Comparison of ENCODE assay signal across 10 cellular contexts in the genomic region with DNA sequence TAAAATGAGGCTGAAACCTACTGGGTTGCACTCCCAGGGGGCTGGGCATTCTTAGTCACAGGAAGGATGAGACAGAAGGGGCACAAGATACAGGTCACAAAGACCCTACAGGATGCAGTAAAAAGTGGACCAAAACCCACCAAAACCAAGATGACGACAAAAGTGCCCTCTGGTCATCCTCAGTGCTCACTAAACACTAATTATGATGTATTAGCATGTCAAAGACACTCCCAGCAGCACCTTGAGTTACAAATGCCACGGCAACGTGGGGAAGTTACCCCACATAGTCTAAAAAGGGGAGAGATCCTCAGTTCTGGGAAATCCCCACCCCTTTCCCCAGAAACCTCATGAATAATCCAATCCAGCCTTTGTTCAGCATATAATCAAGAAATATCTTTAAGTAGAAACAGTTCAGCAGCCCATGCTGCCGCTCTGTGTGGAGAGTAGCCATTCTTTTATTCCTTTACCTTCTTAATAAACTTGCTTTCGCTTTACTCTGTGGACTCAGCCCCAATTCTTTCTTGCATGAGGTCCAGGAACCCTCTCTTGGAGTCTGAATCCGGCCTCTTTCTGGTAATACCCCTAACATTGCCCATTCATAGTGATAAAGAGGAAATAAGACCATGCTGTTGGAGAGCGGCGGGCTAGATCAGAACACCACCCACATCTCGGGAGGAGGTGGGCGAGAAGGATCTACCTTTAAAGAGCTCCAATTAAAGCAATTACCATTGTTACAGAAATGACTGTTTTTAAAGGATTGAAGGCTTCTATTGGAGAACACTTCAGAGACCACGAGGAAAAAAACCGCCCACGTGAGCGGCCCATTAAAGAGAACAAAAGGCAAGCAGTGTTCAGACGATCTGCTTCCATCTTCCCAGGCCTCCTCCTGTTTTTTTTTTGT.
DNase-seq lines count a peak whose midpoint lies in the region; ATAC-seq and TF ChIP-seq lines count a peak whose summit lies in the region.
"Had no signal": no experiment of that assay in that cellular context is flagged by ENCODE, and none has a peak within 500 bp of the region (broad histone marks: within the 10 kb centered on the region; RNA-seq: fewer than 3 reads in every experiment).

No MANE protein-coding gene starts in this region.

- no peak overlapping the region for H3K4me3 ChIP-seq in ascending aorta
- H3K4me3 ChIP-seq: hepatocyte had no signal

- no peak for ATAC-seq in left ventricle myocardium superior

- intact Hi-C loops in left ventricle myocardium superior (cut with micrococcal nuclease) (no loop called here), ascending aorta (cut with DNase I) (no loop called here)

- no peaks in the 10 kb centered on the region for H3K4me1 ChIP-seq in ascending aorta

- H3K9me3 ChIP-seq in ascending aorta, result no peaks in the 10 kb centered on the region

- no peak overlapping the region for H3K27ac ChIP-seq in ascending aorta
- H3K27ac ChIP-seq: hepatocyte had no signal

- TF ChIP-seq CTCF in GM20000 (IDR thresholded peaks at IDR 0.05; ENCODE audit: extremely low read depth, missing control alignments), result no peak
- TF ChIP-seq CTCF in ascending aorta (IDR thresholded peaks at IDR 0.05), result no peak

- DNase-seq in ELF-1 (ENCODE audit: low read depth, low spot score), result peak; percentile 37
- DNase-seq in GM20000 (ENCODE audit: low spot score), result peak; percentile 50
- peak; percentile 26 to 39 for DNase-seq in activated CD4-positive, alpha-beta T cell treated with anti-CD3 and anti-CD28 coated beads for 4 hours
- DNase-seq in islet precursor cell, result peak; percentile 51
- no peak for DNase-seq in dermis blood vessel endothelial cell
- DNase-seq in left ventricle myocardium superior, result no peak
- DNase-seq in ascending aorta (ENCODE audit: low spot score in 2 of 2), result no peak
- DNase-seq in AG20443 (ENCODE audit: low spot score), result no peak
- DNase-seq: IMR-90 had no signal

- H3K36me3 ChIP-seq in ascending aorta, result no peaks in the 10 kb centered on the region

- no peaks in the 10 kb centered on the region for H3K27me3 ChIP-seq in ascending aorta
- H3K27me3 ChIP-seq: hepatocyte had no signal

Comparison
In these comparisons a context has a peak if more than half of its experiments do, and no peak if none do; other contexts are left out.
1. DNase-seq: peak in ELF-1 (single experiment), GM20000 (single experiment), activated CD4-positive, alpha-beta T cell treated with anti-CD3 and anti-CD28 coated beads for 4 hours (2 of 2) and islet precursor cell (single experiment); none in dermis blood vessel endothelial cell (single experiment), left ventricle myocardium superior (single experiment), ascending aorta (0 of 2) and AG20443 (single experiment).